ENCODE assay signal across 1 cellular context in the genomic region with DNA sequence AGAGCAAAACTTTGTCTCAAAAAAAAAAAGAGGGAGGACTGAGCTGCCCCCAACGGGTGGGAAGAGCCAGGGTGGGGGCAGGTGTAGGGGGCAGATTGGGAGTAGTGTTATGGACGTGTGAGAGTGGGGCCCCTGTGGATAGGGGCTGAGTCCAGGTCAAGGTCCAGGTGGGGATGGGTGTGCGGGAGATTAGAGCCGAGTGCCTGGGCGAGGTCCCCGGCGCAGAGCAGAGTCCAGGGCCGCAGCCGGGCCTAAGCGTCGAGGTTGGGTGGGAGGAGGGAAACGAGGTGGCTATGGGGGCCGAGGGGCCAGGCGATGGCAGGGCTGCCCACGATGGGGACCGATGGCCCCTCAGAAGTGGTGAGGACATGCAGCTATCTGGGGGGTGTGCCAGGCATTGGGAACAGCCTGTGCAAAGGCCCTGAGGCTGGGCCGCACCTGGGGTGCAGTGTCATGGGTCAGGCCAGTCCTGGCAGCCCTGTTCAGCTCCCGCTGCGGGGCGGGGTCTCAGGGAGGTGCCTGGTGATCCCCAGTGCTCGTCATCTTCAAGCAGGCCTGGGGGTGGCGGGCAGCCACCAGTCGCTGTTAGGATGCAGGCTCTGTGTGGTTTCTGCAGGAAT.
TF ChIP-seq lines count a peak whose summit lies in the region.

No MANE protein-coding gene starts in this region.

TF ChIP-seq in HepG2, 621 proteins besides CTCF, POLR2A, EP300 and RAD21 (continued from another document and continues in another):
- TF ChIP-seq, protein P1, sequence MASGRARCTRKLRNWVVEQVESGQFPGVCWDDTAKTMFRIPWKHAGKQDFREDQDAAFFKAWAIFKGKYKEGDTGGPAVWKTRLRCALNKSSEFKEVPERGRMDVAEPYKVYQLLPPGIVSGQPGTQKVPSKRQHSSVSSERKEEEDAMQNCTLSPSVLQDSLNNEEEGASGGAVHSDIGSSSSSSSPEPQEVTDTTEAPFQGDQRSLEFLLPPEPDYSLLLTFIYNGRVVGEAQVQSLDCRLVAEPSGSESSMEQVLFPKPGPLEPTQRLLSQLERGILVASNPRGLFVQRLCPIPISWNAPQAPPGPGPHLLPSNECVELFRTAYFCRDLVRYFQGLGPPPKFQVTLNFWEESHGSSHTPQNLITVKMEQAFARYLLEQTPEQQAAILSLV (CRISPR knock-in tag; IDR thresholded peaks at IDR 0.05; ENCODE audit: borderline replicate concordance): peak; percentile 67; the same call in 1 of the 2 replicates
- TF ChIP-seq SMAD1 (CRISPR knock-in tag; IDR thresholded peaks at IDR 0.05; ENCODE audit: borderline replicate concordance, low read depth): no peak
- TF ChIP-seq SMC3 (IDR thresholded peaks at IDR 0.05; ENCODE audit: low read length): no peak
- no peak; the same call in 1 of the 2 replicates for TF ChIP-seq ZFP82 (CRISPR knock-in tag; IDR thresholded peaks at IDR 0.05; ENCODE audit: borderline replicate concordance)
- TF ChIP-seq, protein P2, sequence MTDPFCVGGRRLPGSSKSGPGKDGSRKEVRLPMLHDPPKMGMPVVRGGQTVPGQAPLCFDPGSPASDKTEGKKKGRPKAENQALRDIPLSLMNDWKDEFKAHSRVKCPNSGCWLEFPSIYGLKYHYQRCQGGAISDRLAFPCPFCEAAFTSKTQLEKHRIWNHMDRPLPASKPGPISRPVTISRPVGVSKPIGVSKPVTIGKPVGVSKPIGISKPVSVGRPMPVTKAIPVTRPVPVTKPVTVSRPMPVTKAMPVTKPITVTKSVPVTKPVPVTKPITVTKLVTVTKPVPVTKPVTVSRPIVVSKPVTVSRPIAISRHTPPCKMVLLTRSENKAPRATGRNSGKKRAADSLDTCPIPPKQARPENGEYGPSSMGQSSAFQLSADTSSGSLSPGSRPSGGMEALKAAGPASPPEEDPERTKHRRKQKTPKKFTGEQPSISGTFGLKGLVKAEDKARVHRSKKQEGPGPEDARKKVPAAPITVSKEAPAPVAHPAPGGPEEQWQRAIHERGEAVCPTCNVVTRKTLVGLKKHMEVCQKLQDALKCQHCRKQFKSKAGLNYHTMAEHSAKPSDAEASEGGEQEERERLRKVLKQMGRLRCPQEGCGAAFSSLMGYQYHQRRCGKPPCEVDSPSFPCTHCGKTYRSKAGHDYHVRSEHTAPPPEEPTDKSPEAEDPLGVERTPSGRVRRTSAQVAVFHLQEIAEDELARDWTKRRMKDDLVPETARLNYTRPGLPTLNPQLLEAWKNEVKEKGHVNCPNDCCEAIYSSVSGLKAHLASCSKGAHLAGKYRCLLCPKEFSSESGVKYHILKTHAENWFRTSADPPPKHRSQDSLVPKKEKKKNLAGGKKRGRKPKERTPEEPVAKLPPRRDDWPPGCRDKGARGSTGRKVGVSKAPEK (CRISPR knock-in tag; IDR thresholded peaks at IDR 0.05; ENCODE audit: borderline replicate concordance): no peak
- TF ChIP-seq, protein P3, sequence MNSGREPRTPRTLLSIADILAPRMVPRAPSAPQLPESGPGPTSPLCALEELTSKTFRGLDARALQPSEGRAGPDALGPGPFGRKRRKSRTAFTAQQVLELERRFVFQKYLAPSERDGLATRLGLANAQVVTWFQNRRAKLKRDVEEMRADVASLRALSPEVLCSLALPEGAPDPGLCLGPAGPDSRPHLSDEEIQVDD (CRISPR knock-in tag; IDR thresholded peaks at IDR 0.05; ENCODE audit: borderline replicate concordance): no peak
- TF ChIP-seq, protein P4, sequence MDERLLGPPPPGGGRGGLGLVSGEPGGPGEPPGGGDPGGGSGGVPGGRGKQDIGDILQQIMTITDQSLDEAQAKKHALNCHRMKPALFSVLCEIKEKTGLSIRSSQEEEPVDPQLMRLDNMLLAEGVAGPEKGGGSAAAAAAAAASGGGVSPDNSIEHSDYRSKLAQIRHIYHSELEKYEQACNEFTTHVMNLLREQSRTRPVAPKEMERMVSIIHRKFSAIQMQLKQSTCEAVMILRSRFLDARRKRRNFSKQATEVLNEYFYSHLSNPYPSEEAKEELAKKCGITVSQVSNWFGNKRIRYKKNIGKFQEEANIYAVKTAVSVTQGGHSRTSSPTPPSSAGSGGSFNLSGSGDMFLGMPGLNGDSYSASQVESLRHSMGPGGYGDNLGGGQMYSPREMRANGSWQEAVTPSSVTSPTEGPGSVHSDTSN (CRISPR knock-in tag; IDR thresholded peaks at IDR 0.05): no peak
- no peak for TF ChIP-seq ZBTB21 (CRISPR knock-in tag; IDR thresholded peaks at IDR 0.05)
- no peak for TF ChIP-seq BRCA1 (CRISPR knock-in tag; IDR thresholded peaks at IDR 0.05)
- peak; percentile 62; the same call in 1 of the 2 replicates for TF ChIP-seq ZNF547 (CRISPR knock-in tag; IDR thresholded peaks at IDR 0.05)
- TF ChIP-seq ZNF367 (CRISPR knock-in tag; IDR thresholded peaks at IDR 0.05; ENCODE audit: borderline replicate concordance): no peak
- peak; percentile 73 for TF ChIP-seq ATF7-NPFF (CRISPR knock-in tag; IDR thresholded peaks at IDR 0.05; ENCODE audit: low read depth)
- peak; percentile 98 for TF ChIP-seq PHF21A (CRISPR knock-in tag; IDR thresholded peaks at IDR 0.05)
- peak; percentile 90 for TF ChIP-seq IRX3 (CRISPR knock-in tag; IDR thresholded peaks at IDR 0.05; ENCODE audit: borderline replicate concordance, low read depth)
- no peak for TF ChIP-seq SIN3A (IDR thresholded peaks at IDR 0.05; ENCODE audit: borderline replicate concordance, low read depth, low read length)
- no peak for TF ChIP-seq NCOA5 (CRISPR knock-in tag; IDR thresholded peaks at IDR 0.05)
- TF ChIP-seq, protein P5, sequence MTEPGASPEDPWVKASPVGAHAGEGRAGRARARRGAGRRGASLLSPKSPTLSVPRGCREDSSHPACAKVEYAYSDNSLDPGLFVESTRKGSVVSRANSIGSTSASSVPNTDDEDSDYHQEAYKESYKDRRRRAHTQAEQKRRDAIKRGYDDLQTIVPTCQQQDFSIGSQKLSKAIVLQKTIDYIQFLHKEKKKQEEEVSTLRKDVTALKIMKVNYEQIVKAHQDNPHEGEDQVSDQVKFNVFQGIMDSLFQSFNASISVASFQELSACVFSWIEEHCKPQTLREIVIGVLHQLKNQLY (CRISPR knock-in tag; IDR thresholded peaks at IDR 0.05): peak; percentile 65; the same call in 1 of the 2 replicates
- TF ChIP-seq, protein P6, sequence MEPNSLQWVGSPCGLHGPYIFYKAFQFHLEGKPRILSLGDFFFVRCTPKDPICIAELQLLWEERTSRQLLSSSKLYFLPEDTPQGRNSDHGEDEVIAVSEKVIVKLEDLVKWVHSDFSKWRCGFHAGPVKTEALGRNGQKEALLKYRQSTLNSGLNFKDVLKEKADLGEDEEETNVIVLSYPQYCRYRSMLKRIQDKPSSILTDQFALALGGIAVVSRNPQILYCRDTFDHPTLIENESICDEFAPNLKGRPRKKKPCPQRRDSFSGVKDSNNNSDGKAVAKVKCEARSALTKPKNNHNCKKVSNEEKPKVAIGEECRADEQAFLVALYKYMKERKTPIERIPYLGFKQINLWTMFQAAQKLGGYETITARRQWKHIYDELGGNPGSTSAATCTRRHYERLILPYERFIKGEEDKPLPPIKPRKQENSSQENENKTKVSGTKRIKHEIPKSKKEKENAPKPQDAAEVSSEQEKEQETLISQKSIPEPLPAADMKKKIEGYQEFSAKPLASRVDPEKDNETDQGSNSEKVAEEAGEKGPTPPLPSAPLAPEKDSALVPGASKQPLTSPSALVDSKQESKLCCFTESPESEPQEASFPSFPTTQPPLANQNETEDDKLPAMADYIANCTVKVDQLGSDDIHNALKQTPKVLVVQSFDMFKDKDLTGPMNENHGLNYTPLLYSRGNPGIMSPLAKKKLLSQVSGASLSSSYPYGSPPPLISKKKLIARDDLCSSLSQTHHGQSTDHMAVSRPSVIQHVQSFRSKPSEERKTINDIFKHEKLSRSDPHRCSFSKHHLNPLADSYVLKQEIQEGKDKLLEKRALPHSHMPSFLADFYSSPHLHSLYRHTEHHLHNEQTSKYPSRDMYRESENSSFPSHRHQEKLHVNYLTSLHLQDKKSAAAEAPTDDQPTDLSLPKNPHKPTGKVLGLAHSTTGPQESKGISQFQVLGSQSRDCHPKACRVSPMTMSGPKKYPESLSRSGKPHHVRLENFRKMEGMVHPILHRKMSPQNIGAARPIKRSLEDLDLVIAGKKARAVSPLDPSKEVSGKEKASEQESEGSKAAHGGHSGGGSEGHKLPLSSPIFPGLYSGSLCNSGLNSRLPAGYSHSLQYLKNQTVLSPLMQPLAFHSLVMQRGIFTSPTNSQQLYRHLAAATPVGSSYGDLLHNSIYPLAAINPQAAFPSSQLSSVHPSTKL (CRISPR knock-in tag; IDR thresholded peaks at IDR 0.05): peak; percentile 91
- TF ChIP-seq, protein P7, sequence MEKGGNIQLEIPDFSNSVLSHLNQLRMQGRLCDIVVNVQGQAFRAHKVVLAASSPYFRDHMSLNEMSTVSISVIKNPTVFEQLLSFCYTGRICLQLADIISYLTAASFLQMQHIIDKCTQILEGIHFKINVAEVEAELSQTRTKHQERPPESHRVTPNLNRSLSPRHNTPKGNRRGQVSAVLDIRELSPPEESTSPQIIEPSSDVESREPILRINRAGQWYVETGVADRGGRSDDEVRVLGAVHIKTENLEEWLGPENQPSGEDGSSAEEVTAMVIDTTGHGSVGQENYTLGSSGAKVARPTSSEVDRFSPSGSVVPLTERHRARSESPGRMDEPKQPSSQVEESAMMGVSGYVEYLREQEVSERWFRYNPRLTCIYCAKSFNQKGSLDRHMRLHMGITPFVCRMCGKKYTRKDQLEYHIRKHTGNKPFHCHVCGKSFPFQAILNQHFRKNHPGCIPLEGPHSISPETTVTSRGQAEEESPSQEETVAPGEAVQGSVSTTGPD (CRISPR knock-in tag; IDR thresholded peaks at IDR 0.05): no peak
- TF ChIP-seq ZNF619 (CRISPR knock-in tag; IDR thresholded peaks at IDR 0.05): no peak
- TF ChIP-seq NFKB2 (CRISPR knock-in tag; IDR thresholded peaks at IDR 0.05; ENCODE audit: borderline replicate concordance): peak; percentile 41; the same call in 1 of the 2 replicates
- TF ChIP-seq FLYWCH1 (CRISPR knock-in tag; IDR thresholded peaks at IDR 0.05): no peak
- TF ChIP-seq HDAC2 (CRISPR knock-in tag; IDR thresholded peaks at IDR 0.05): peak; percentile 94
- TF ChIP-seq NR2C2 (CRISPR knock-in tag; IDR thresholded peaks at IDR 0.05; ENCODE audit: borderline replicate concordance): peak; percentile 84
- TF ChIP-seq ZNF562 (CRISPR knock-in tag; IDR thresholded peaks at IDR 0.05; ENCODE audit: borderline replicate concordance): no peak
- TF ChIP-seq, protein P8, sequence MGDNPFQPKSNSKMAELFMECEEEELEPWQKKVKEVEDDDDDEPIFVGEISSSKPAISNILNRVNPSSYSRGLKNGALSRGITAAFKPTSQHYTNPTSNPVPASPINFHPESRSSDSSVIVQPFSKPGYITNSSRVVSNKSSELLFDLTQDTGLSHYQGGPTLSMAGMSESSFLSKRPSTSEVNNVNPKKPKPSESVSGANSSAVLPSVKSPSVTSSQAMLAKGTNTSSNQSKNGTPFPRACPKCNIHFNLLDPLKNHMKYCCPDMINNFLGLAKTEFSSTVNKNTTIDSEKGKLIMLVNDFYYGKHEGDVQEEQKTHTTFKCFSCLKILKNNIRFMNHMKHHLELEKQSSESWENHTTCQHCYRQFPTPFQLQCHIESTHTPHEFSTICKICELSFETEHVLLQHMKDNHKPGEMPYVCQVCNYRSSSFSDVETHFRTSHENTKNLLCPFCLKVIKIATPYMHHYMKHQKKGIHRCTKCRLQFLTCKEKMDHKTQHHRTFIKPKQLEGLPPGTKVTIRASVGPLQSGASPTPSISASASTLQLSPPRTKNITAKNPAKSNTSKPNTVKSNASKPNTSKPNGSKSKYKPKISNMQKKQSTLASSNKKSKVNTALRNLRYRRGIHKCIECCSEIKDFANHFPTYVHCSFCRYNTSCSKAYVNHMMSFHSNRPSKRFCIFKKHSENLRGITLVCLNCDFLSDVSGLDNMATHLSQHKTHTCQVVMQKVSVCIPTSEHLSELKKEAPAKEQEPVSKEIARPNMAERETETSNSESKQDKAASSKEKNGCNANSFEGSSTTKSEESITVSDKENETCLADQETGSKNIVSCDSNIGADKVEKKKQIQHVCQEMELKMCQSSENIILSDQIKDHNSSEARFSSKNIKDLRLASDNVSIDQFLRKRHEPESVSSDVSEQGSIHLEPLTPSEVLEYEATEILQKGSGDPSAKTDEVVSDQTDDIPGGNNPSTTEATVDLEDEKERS (CRISPR knock-in tag; IDR thresholded peaks at IDR 0.05): peak; percentile 44; the same call in 1 of the 2 replicates
- no peak for TF ChIP-seq PAWR (CRISPR knock-in tag; IDR thresholded peaks at IDR 0.05; ENCODE audit: borderline replicate concordance)
- peak; percentile 77; the same call in 1 of the 2 replicates for TF ChIP-seq HES4 (CRISPR knock-in tag; IDR thresholded peaks at IDR 0.05; ENCODE audit: borderline replicate concordance)
- no peak for TF ChIP-seq JDP2 (CRISPR knock-in tag; IDR thresholded peaks at IDR 0.05; ENCODE audit: borderline replicate concordance)
- peak; percentile 69 for TF ChIP-seq ZNF749 (CRISPR knock-in tag; IDR thresholded peaks at IDR 0.05; ENCODE audit: borderline replicate concordance)
- TF ChIP-seq ZBTB3 (CRISPR knock-in tag; IDR thresholded peaks at IDR 0.05; ENCODE audit: borderline replicate concordance, low read depth): no peak
- TF ChIP-seq ZBTB1 (CRISPR knock-in tag; IDR thresholded peaks at IDR 0.05; ENCODE audit: borderline replicate concordance): no peak
- TF ChIP-seq HMG20B (CRISPR knock-in tag; conservative IDR thresholded peaks at IDR 0.05): peak; percentile 74; the same call in 1 of the 2 replicates
- no peak for TF ChIP-seq GTF3A (CRISPR knock-in tag; conservative IDR thresholded peaks at IDR 0.05)
- TF ChIP-seq RCOR2 (CRISPR knock-in tag; IDR thresholded peaks at IDR 0.05): peak; percentile 93
- no peak for TF ChIP-seq HDAC6 (IDR thresholded peaks at IDR 0.05; ENCODE audit: low read depth, low read length)
- TF ChIP-seq ZNF530 (CRISPR knock-in tag; IDR thresholded peaks at IDR 0.05; ENCODE audit: low read depth): no peak
- TF ChIP-seq, protein P9, sequence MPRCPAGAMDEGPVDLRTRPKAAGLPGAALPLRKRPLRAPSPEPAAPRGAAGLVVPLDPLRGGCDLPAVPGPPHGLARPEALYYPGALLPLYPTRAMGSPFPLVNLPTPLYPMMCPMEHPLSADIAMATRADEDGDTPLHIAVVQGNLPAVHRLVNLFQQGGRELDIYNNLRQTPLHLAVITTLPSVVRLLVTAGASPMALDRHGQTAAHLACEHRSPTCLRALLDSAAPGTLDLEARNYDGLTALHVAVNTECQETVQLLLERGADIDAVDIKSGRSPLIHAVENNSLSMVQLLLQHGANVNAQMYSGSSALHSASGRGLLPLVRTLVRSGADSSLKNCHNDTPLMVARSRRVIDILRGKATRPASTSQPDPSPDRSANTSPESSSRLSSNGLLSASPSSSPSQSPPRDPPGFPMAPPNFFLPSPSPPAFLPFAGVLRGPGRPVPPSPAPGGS (CRISPR knock-in tag; IDR thresholded peaks at IDR 0.05): no peak
- TF ChIP-seq ZNF451 (CRISPR knock-in tag; IDR thresholded peaks at IDR 0.05): no peak; the same call in 1 of the 2 replicates
- TF ChIP-seq, protein P10, sequence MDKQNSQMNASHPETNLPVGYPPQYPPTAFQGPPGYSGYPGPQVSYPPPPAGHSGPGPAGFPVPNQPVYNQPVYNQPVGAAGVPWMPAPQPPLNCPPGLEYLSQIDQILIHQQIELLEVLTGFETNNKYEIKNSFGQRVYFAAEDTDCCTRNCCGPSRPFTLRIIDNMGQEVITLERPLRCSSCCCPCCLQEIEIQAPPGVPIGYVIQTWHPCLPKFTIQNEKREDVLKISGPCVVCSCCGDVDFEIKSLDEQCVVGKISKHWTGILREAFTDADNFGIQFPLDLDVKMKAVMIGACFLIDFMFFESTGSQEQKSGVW (CRISPR knock-in tag; IDR thresholded peaks at IDR 0.05; ENCODE audit: borderline replicate concordance): no peak
- TF ChIP-seq CBX2 (IDR thresholded peaks at IDR 0.05; ENCODE audit: low read depth, low read length): no peak
- TF ChIP-seq CBX2 (CRISPR knock-in tag; IDR thresholded peaks at IDR 0.05; ENCODE audit: low read depth): no peak
- peak; percentile 81 for TF ChIP-seq FOXA3 (CRISPR knock-in tag; IDR thresholded peaks at IDR 0.05)
- peak; percentile 53 for TF ChIP-seq U2AF1 (optimal IDR thresholded peaks at IDR 0.05; ENCODE audit: low read depth, low read length)
- TF ChIP-seq PHF20 (CRISPR knock-in tag; IDR thresholded peaks at IDR 0.05): peak; percentile 55; the same call in 1 of the 2 replicates
